ENCODE assay signal across 8 cellular contexts in the genomic region with DNA sequence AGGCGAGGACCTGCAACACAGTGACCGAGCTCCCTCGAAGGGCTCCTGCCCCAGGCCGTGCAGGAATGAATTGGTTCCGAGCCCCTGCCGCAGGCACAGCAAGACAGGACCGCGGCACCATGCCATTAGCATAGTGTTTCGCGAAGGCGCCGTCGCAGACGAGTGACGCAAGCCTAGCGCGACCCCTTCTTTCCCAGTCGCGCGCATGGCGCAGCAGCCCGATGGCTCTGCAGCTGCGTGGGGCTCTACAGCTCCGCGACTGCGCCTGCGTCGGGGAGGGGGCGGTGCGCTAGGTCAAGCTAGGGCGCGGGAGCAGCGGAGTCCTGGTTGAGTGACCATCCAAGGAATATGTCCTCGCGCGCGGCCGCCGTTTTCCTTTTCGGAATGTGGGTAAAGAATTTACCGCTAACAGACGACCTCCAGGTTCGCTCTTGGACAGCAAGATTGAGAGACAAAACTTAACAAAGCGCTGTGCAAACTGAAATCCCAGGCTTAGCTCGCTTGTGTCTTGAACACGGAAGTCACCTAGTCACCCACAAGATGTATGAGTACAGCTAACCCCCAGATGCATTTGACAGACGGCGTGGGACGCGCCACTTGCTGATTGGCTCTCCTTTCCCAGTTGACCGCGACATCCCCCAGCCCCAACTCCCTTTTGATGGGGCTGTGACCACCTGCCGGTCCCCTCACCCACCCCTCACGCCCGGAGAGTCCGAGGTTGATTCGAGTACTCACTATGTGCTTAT. TPM values are rescaled to one million over a fixed set of nuclear protein-coding genes. Genes with fewer than 3 reads are reported as not detected.
DNase-seq lines count a peak whose midpoint lies in the region; ATAC-seq and TF ChIP-seq lines count a peak whose summit lies in the region.

A gene (minus strand): TSS at position 164 of the 746 bp plus-strand sequence. CDS start 32 bp downstream, at position 132.

- H3K4me3 ChIP-seq in SK-N-SH (ENCODE audit: low read depth in 2 of 2, low read length in 1 of 2) (peak within 1 kb of the TSS; percentile 80 to 90), gastroesophageal sphincter (peak within 1 kb of the TSS; percentile 60 to 82), neutrophil (ENCODE audit: low read depth in 1 of 2, low read length in 1 of 2) (peak within 1 kb of the TSS; percentile 68 to 78)

- peak; percentile 93 for ATAC-seq in HG02610 (IDR thresholded peaks at IDR 0.05; ENCODE audit: unreplicated experiment)
- ATAC-seq in gastroesophageal sphincter: peak; percentile 99

- TF ChIP-seq EP300 in SK-N-SH (IDR thresholded peaks at IDR 0.05; ENCODE audit: borderline replicate concordance in 1 of 2, low read depth in 1 of 2, low read length in 1 of 2) (peak in 1 of 2 experiments; percentile 20; a peak in 1 of 4 replicates), gastroesophageal sphincter (IDR thresholded peaks at IDR 0.05) (no peak)

- 2% methylated on average over 49 of the region's 57 CpGs for WGBS in SK-N-SH (ENCODE audit: low lambda C conversion rate)
- 0 to 4% methylated on average over 9 to 15 of the region's 57 CpGs for WGBS in gastroesophageal sphincter (ENCODE audit: low coverage in 1 of 2), 2 donors

- H3K36me3 Mint-ChIP-seq in activated naive CD4-positive, alpha-beta T cell treated with anti-CD3 and anti-CD28 coated beads, Interleukin-2, amount 10 ng/mL, durations not matched to agents 7 days and 5 days: peaks cover 5% of the 10 kb centered on the region

- peaks cover 0 to 4% of the 10 kb centered on the region in 2 experiments for H3K36me3 ChIP-seq in SK-N-SH (replicated peaks in 1 of 2; ENCODE audit: control insufficient read depth in 1 of 2, insufficient read depth in 2 of 2, low read length in 1 of 2)
- H3K36me3 ChIP-seq in gastroesophageal sphincter: no peaks in the 10 kb centered on the region
- H3K36me3 ChIP-seq in neutrophil: no peaks in the 10 kb centered on the region

- H3K4me1 ChIP-seq in SK-N-SH (ENCODE audit: control insufficient read depth in 1 of 2, insufficient read depth in 2 of 2, low read depth in 1 of 2, low read length in 1 of 2) (peaks cover 10 to 17% of the 10 kb centered on the region in 2 experiments; a peak in 3 of 4 replicates), gastroesophageal sphincter (peaks cover 4 to 47% (median 17%) of the 10 kb centered on the region in 3 donors), neutrophil (ENCODE audit: control insufficient read depth in 1 of 2, insufficient read depth in 1 of 2, low read depth in 1 of 2, low read length in 1 of 2) (peaks cover 18 to 20% of the 10 kb centered on the region in 2 experiments)

- POLR2A ChIA-PET in GM10248 (lab: Yijun Ruan, JAX) (interaction anchor here (0.7 to 1.3 kb wide), 4 partner anchors 20 to 36 kb away, joined by 3 to 6 read pairs (median 3); a partner anchor contains a TSS), SK-N-SH (lab: Yijun Ruan, JAX) (interaction anchor here (0.6 to 2.4 kb wide), 5 partner anchors 10 to 205 kb away, joined by 3 to 13 read pairs (median 4); a partner anchor contains a TSS)

- no peaks in the 10 kb centered on the region for H4K20me1 ChIP-seq in SK-N-SH (ENCODE audit: insufficient read depth)

- peak within 1 kb of the TSS; percentile 97 for H2AFZ ChIP-seq in SK-N-SH (ENCODE audit: low read depth)

- H3K9me2 ChIP-seq in SK-N-SH: no peaks in the 10 kb centered on the region

- peak within 1 kb of the TSS; percentile 87 for H3K9ac ChIP-seq in SK-N-SH

- peak within 1 kb of the TSS; percentile 95 for H3K4me3 Mint-ChIP-seq in activated naive CD4-positive, alpha-beta T cell treated with anti-CD3 and anti-CD28 coated beads, Interleukin-2, amount 10 ng/mL, durations not matched to agents 7 days and 5 days

- H3K4me1 Mint-ChIP-seq in activated naive CD4-positive, alpha-beta T cell treated with anti-CD3 and anti-CD28 coated beads, Interleukin-2, amount 10 ng/mL, durations not matched to agents 7 days and 5 days: peaks cover 31% of the 10 kb centered on the region

- peaks cover 22% of the 10 kb centered on the region for H3K27me3 Mint-ChIP-seq in activated naive CD4-positive, alpha-beta T cell treated with anti-CD3 and anti-CD28 coated beads, Interleukin-2, amount 10 ng/mL, durations not matched to agents 7 days and 5 days

- H3K79me2 ChIP-seq in SK-N-SH (ENCODE audit: insufficient read depth): peaks cover 46% of the 10 kb centered on the region

- peaks cover 3% of the 10 kb centered on the region for H3F3A ChIP-seq in SK-N-SH (replicated peaks; ENCODE audit: insufficient read depth)

- H3K27ac ChIP-seq in SK-N-SH (ENCODE audit: low read depth in 2 of 2, low read length in 1 of 2): peak within 1 kb of the TSS; percentile 60 to 71
- H3K27ac ChIP-seq in gastroesophageal sphincter: peak within 1 kb of the TSS; percentile 50 to 85 (median 84)
- peak within 1 kb of the TSS; percentile 69 for H3K27ac ChIP-seq in neutrophil
- H3K27ac ChIP-seq in substantia nigra (ENCODE audit: low read depth, low read length, poor library complexity, severe bottlenecking): peak within 1 kb of the TSS; percentile 74

- H3K27ac Mint-ChIP-seq in activated naive CD4-positive, alpha-beta T cell treated with anti-CD3 and anti-CD28 coated beads, Interleukin-2, amount 10 ng/mL, durations not matched to agents 7 days and 5 days: peak within 1 kb of the TSS; percentile 98

- DNase-seq in GM10248 (ENCODE audit: extremely low spot score): peak; percentile 98
- peak; percentile 86 for DNase-seq in NCI-H1092 (lab: John Stamatoyannopoulos, UW)
- peak; percentile 99 for DNase-seq in SK-N-SH
- DNase-seq in activated naive CD4-positive, alpha-beta T cell treated with anti-CD3 and anti-CD28 coated beads, Interleukin-2, amount 10 ng/mL, durations not matched to agents 7 days and 5 days: peak; percentile 98
- peak; percentile 57 to 97 (median 93) for DNase-seq in substantia nigra (lab: John Stamatoyannopoulos, UW)

- no peaks in the 10 kb centered on the region for H3K9me3 Mint-ChIP-seq in activated naive CD4-positive, alpha-beta T cell treated with anti-CD3 and anti-CD28 coated beads, Interleukin-2, amount 10 ng/mL, durations not matched to agents 7 days and 5 days

- peaks cover 3% of the 10 kb centered on the region; the same call in 1 of the 2 replicates for H3K27me3 ChIP-seq in SK-N-SH (ENCODE audit: insufficient read depth)
- H3K27me3 ChIP-seq in gastroesophageal sphincter: peaks cover under 1% of the 10 kb centered on the region
- H3K27me3 ChIP-seq in neutrophil: peaks cover 13% of the 10 kb centered on the region

- CTCF ChIA-PET in GM10248 (lab: Yijun Ruan, JAX) (interaction anchor here (0.7 to 1.8 kb wide), 6 partner anchors 9 to 276 kb away, joined by 3 to 6 read pairs (median 4); no protein-coding TSS in a partner anchor), SK-N-SH (lab: Yijun Ruan, JAX) (interaction anchor here (1.2 to 2.5 kb wide), 2 partner anchors 276 to 304 kb away, joined by 3 to 13 read pairs; no protein-coding TSS in a partner anchor)
- CTCF ChIA-PET in activated naive CD4-positive, alpha-beta T cell treated with anti-CD3 and anti-CD28 coated beads, Interleukin-2, amount 10 ng/mL, durations not matched to agents 7 days and 5 days (lab: Charles Lee): interaction anchor here (0.9 to 1.7 kb wide), 4 partner anchors 11 to 276 kb away, joined by 3 to 5 read pairs (median 4); no protein-coding TSS in a partner anchor

- peak; percentile 54 to 71 for TF ChIP-seq POLR2A in gastroesophageal sphincter (IDR thresholded peaks at IDR 0.05)

- TF ChIP-seq CTCF in GM10248 (IDR thresholded peaks at IDR 0.05; ENCODE audit: control extremely low read depth, extremely low read depth, low read depth, missing control alignments) (no peak), SK-N-SH (IDR thresholded peaks at IDR 0.05) (no peak), gastroesophageal sphincter (IDR thresholded peaks at IDR 0.05) (peak in 1 of 4 experiments; percentile 26), neutrophil (IDR thresholded peaks at IDR 0.05) (no peak)

- no peak for TF ChIP-seq RAD21 in SK-N-SH (IDR thresholded peaks at IDR 0.05; ENCODE audit: low read length)

- H3K9me3 ChIP-seq in SK-N-SH (no peaks in the 10 kb centered on the region), gastroesophageal sphincter (no peaks in the 10 kb centered on the region), neutrophil (no peaks in the 10 kb centered on the region)

- H3K4me2 ChIP-seq in SK-N-SH: peak within 1 kb of the TSS; percentile 95

TF ChIP-seq in SK-N-SH, 30 proteins besides CTCF, POLR2A, EP300 and RAD21 (continues in another document):
- TF ChIP-seq GABPA (IDR thresholded peaks at IDR 0.05; ENCODE audit: low read depth) (0 out of 2 replicates have a peak, but pooled peaks have one; percentile 22), POLR2AphosphoS5 (IDR thresholded peaks at IDR 0.05; ENCODE audit: low read depth, low read length) (peak; percentile 90), NFIC (IDR thresholded peaks at IDR 0.05; ENCODE audit: borderline replicate concordance) (no peak; the same call in 1 of the 2 replicates), SMC3 (IDR thresholded peaks at IDR 0.05; ENCODE audit: low read depth, low read length) (no peak), TCF12 (IDR thresholded peaks at IDR 0.05) (peak; percentile 41; the same call in 1 of the 2 replicates), FOXM1 (IDR thresholded peaks at IDR 0.05; ENCODE audit: low read depth) (no peak), RXRA (IDR thresholded peaks at IDR 0.05; ENCODE audit: borderline replicate concordance, low read depth) (no peak), TEAD4 (IDR thresholded peaks at IDR 0.05; ENCODE audit: borderline replicate concordance, insufficient read depth) (no peak), SIN3A (IDR thresholded peaks at IDR 0.05; ENCODE audit: borderline replicate concordance, low read depth, low read length) (peak; percentile 85; the same call in 1 of the 2 replicates), MEF2A (IDR thresholded peaks at IDR 0.05; ENCODE audit: borderline replicate concordance, low read depth) (no peak)
- TF ChIP-seq, protein P1, sequence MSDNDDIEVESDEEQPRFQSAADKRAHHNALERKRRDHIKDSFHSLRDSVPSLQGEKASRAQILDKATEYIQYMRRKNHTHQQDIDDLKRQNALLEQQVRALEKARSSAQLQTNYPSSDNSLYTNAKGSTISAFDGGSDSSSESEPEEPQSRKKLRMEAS (IDR thresholded peaks at IDR 0.05; ENCODE audit: low read depth): peak; percentile 95
- TF ChIP-seq, protein P2, sequence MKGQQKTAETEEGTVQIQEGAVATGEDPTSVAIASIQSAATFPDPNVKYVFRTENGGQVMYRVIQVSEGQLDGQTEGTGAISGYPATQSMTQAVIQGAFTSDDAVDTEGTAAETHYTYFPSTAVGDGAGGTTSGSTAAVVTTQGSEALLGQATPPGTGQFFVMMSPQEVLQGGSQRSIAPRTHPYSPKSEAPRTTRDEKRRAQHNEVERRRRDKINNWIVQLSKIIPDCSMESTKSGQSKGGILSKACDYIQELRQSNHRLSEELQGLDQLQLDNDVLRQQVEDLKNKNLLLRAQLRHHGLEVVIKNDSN (IDR thresholded peaks at IDR 0.05; ENCODE audit: borderline replicate concordance, low read depth): no peak

RNA-seq across cellular contexts. Expression of the gene that starts here (rescaled TPM):
- polyA plus RNA-seq in SK-N-SH (2012; rRNA removed): 11.0 and 11.4 TPM in 2 replicates
- 13.7 and 16.6 TPM in 2 replicates for polyA plus RNA-seq in SK-N-SH (2012; cell fraction: cytosol; rRNA removed)
- polyA plus RNA-seq in SK-N-SH (2012; cell fraction: nucleus; rRNA removed): 11.6 and 13.2 TPM in 2 replicates
- 10 to 100 TPM in 3 of 4 donors, 1 to 10 TPM in 1; 8.6 to 20.3 (median 12.7) TPM for total RNA-seq in gastroesophageal sphincter

Comparison
In these comparisons a context has a peak if more than half of its experiments do, and no peak if none do; other contexts are left out.
1. Peak in every context shown above with its lines: DNase-seq, ATAC-seq, H3K4me3 ChIP-seq and H3K27ac ChIP-seq.